ENCODE assay signal across 29 cellular contexts in genomic region chr12:2732290-2732689, GRCh38.
DNase-seq lines count a peak whose midpoint lies in the region; ATAC-seq lines count a peak whose summit lies in the region.
"Had no signal": no experiment of that assay in that cellular context is flagged by ENCODE, and none has a peak within 500 bp of the region (broad histone marks: within the 10 kb centered on the region; RNA-seq: fewer than 3 reads in every experiment).

No MANE protein-coding gene starts in this region.

- no peaks in the 10 kb centered on the region for H3K9me3 Mint-ChIP-seq in T-helper 1 cell treated with Interleukin-12 subunit alpha and Interleukin-12 subunit beta and Interleukin-4 antibody, amounts not matched to agents 30 μg/mL and 1 μg/mL, for 36 hours
- no peaks in the 10 kb centered on the region for H3K9me3 Mint-ChIP-seq in central memory CD8-positive, alpha-beta T cell
- H3K9me3 Mint-ChIP-seq: activated naive CD4-positive, alpha-beta T cell treated with anti-CD3 and anti-CD28 coated beads, Interleukin-2, amount 10 ng/mL, durations not matched to agents 7 days and 5 days; natural killer cell; type B pancreatic cell had no signal

- ATAC-seq in T-helper 17 cell (no peak), HG03045 (IDR thresholded peaks at IDR 0.05; ENCODE audit: unreplicated experiment) (no peak), GM21526 (IDR thresholded peaks at IDR 0.05; ENCODE audit: low FRiP score, unreplicated experiment) (no peak)
- no peak for ATAC-seq in central memory CD8-positive, alpha-beta T cell (replicated peaks; ENCODE audit: extremely low read depth, poor library complexity, severe bottlenecking)
- ATAC-seq: gastroesophageal sphincter, lower lobe of right lung, natural killer cell, psoas muscle had no signal

- DNase-seq in T-helper 1 cell (no peak), GDM1 (lab: John Stamatoyannopoulos, UW) (peak; percentile 91), T-helper 17 cell (no peak), NCI-H510A treated with DMSO at 0.1 percent for 48 hours (lab: John Stamatoyannopoulos, UW) (no peak)
- no peak for DNase-seq in central memory CD8-positive, alpha-beta T cell (ENCODE audit: low spot score in 2 of 2)
- DNase-seq: activated CD4-positive, alpha-beta T cell treated with anti-CD3 and anti-CD28 coated beads for 4 hours; activated naive CD4-positive, alpha-beta T cell treated with anti-CD3 and anti-CD28 coated beads, Interleukin-2, amount 10 ng/mL, durations not matched to agents 7 days and 5 days; colonic mucosa; DMS79 treated with DMSO at 0.1 percent for 48 hours; effector CD4-positive, alpha-beta T cell; hippocampal formation; IMR-90; lower lobe of right lung; natural killer cell; NCI-H1105; NCI-H187 treated with DMSO at 0.1 percent for 48 hours; NCI-H524 treated with DMSO at 0.1 percent for 48 hours; occipital lobe; OCI-M1; psoas muscle; sigmoid colon; stimulated activated CD4-positive, alpha-beta T cell treated with anti-CD3 and anti-CD28 coated beads, Interleukin-12 subunit alpha, Interleukin-12 subunit beta, amount 100 ng/mL, for 4 hours; stimulated activated CD4-positive, alpha-beta T cell treated with anti-CD3 and anti-CD28 coated beads, Interleukin-4, amount 100 ng/mL, for 1 hour had no signal

- peak overlapping the region; percentile 65 for H3K4me3 Mint-ChIP-seq in T-helper 1 cell treated with Interleukin-12 subunit alpha and Interleukin-12 subunit beta and Interleukin-4 antibody, amounts not matched to agents 30 μg/mL and 1 μg/mL, for 36 hours
- H3K4me3 Mint-ChIP-seq in T-helper 17 cell = no peak overlapping the region
- H3K4me3 Mint-ChIP-seq in central memory CD8-positive, alpha-beta T cell = peak overlapping the region; percentile 2
- H3K4me3 Mint-ChIP-seq: activated naive CD4-positive, alpha-beta T cell treated with anti-CD3 and anti-CD28 coated beads, Interleukin-2, amount 10 ng/mL, durations not matched to agents 7 days and 5 days; CD14-positive monocyte; natural killer cell; type B pancreatic cell had no signal

- peaks cover 14% of the 10 kb centered on the region for H3K4me1 Mint-ChIP-seq in T-helper 1 cell treated with Interleukin-12 subunit alpha and Interleukin-12 subunit beta and Interleukin-4 antibody, amounts not matched to agents 30 μg/mL and 1 μg/mL, for 36 hours (ENCODE audit: low read depth)
- peaks cover 8% of the 10 kb centered on the region for H3K4me1 Mint-ChIP-seq in T-helper 17 cell
- H3K4me1 Mint-ChIP-seq in central memory CD8-positive, alpha-beta T cell = peaks cover 9% of the 10 kb centered on the region

- no peaks in the 10 kb centered on the region for H3K36me3 Mint-ChIP-seq in T-helper 1 cell treated with Interleukin-12 subunit alpha and Interleukin-12 subunit beta and Interleukin-4 antibody, amounts not matched to agents 30 μg/mL and 1 μg/mL, for 36 hours (ENCODE audit: low read depth)
- H3K36me3 Mint-ChIP-seq in T-helper 17 cell (ENCODE audit: low read depth) = peaks cover 2% of the 10 kb centered on the region
- H3K36me3 Mint-ChIP-seq in central memory CD8-positive, alpha-beta T cell (ENCODE audit: insufficient read depth) = no peaks in the 10 kb centered on the region
- H3K36me3 Mint-ChIP-seq: activated naive CD4-positive, alpha-beta T cell treated with anti-CD3 and anti-CD28 coated beads, Interleukin-2, amount 10 ng/mL, durations not matched to agents 7 days and 5 days; CD14-positive monocyte; natural killer cell; type B pancreatic cell had no signal

- peaks cover 42% of the 10 kb centered on the region for H3K27me3 Mint-ChIP-seq in T-helper 1 cell treated with Interleukin-12 subunit alpha and Interleukin-12 subunit beta and Interleukin-4 antibody, amounts not matched to agents 30 μg/mL and 1 μg/mL, for 36 hours (ENCODE audit: low read depth)
- peaks cover 89% of the 10 kb centered on the region for H3K27me3 Mint-ChIP-seq in T-helper 17 cell
- peaks cover 67% of the 10 kb centered on the region for H3K27me3 Mint-ChIP-seq in central memory CD8-positive, alpha-beta T cell

- H3K27ac Mint-ChIP-seq in T-helper 1 cell treated with Interleukin-12 subunit alpha and Interleukin-12 subunit beta and Interleukin-4 antibody, amounts not matched to agents 30 μg/mL and 1 μg/mL, for 36 hours = peak overlapping the region; percentile 43
- peak overlapping the region; percentile 6 for H3K27ac Mint-ChIP-seq in T-helper 17 cell
- no peak overlapping the region for H3K27ac Mint-ChIP-seq in central memory CD8-positive, alpha-beta T cell (ENCODE audit: low read depth)
- H3K27ac Mint-ChIP-seq: activated naive CD4-positive, alpha-beta T cell treated with anti-CD3 and anti-CD28 coated beads, Interleukin-2, amount 10 ng/mL, durations not matched to agents 7 days and 5 days; CD14-positive monocyte; natural killer cell; type B pancreatic cell had no signal

- H3K9me3 ChIP-seq in T-helper 17 cell (ENCODE audit: control insufficient read depth, low read length, poor library complexity, severe bottlenecking) = no peaks in the 10 kb centered on the region
- H3K9me3 ChIP-seq: colonic mucosa, gastroesophageal sphincter, lower lobe of right lung, psoas muscle, sigmoid colon had no signal
